In genomic region chr1:8705104-8705503, GRCh38 we compare ENCODE assay signal across 14 cellular contexts.
DNase-seq lines count a peak whose midpoint lies in the region; ATAC-seq, FAIRE-seq and TF ChIP-seq lines count a peak whose summit lies in the region.
"Had no signal": no experiment of that assay in that cellular context is flagged by ENCODE, and none has a peak within 500 bp of the region (broad histone marks: within the 10 kb centered on the region; RNA-seq: fewer than 3 reads in every experiment).

No MANE protein-coding gene starts in this region.

- no peak for TF ChIP-seq RAD21 in K562 (CRISPR knock-in tag; conservative IDR thresholded peaks at IDR 0.05 in 1 of 2, IDR thresholded peaks at IDR 0.05 in 1 of 2)

- H3K4me2 ChIP-seq in K562 (ENCODE audit: insufficient read depth, low read length) (no peak overlapping the region), parathyroid adenoma (ENCODE audit: low read length) (peak overlapping the region; percentile 49)

- no peak for ATAC-seq in K562
- no peak for ATAC-seq in sciatic nerve

- H3K79me2 ChIP-seq in K562 (ENCODE audit: control insufficient read depth, insufficient read depth, low read length) (peaks cover 41% of the 10 kb centered on the region), parathyroid adenoma (peaks cover 2% of the 10 kb centered on the region)

- TF ChIP-seq EP300 in K562 (IDR thresholded peaks at IDR 0.05; ENCODE audit: low read length): no peak

- POLR2A ChIA-PET in K562 (lab: Yijun Ruan, JAX): interaction anchor here (0.6 to 1.1 kb wide), 3 partner anchors 32 to 141 kb away, joined by 3 read pairs; no protein-coding TSS in a partner anchor

- H4K20me1 ChIP-seq in K562 (replicated peaks; ENCODE audit: control insufficient read depth, insufficient read depth, low read length): peaks cover 21% of the 10 kb centered on the region

- H3K9ac ChIP-seq in K562 (ENCODE audit: insufficient read depth in 1 of 2, low read depth in 2 of 2, low read length in 2 of 2): no peak overlapping the region
- no peak overlapping the region for H3K9ac ChIP-seq in parathyroid adenoma

- in situ Hi-C loops in K562 (cut with MboI): no loop called here

- no peaks in the 10 kb centered on the region for H3K9me3 ChIP-seq in K562 (replicated peaks; ENCODE audit: control insufficient read depth, insufficient read depth, low read depth, low read length)
- no peaks in the 10 kb centered on the region for H3K9me3 ChIP-seq in parathyroid adenoma (ENCODE audit: control insufficient read depth, low read length)

- no peak overlapping the region for H2AFZ ChIP-seq in K562 (ENCODE audit: low read depth, low read length)
- H2AFZ ChIP-seq in parathyroid adenoma: no peak overlapping the region

- CTCF ChIA-PET in K562 (lab: Yijun Ruan, JAX; ENCODE audit: low intra/inter-chr PET ratio): interaction anchor here (0.5 kb wide), 1 partner anchor 66 kb away, joined by 3 read pairs; no protein-coding TSS in a partner anchor

- no peaks in the 10 kb centered on the region for H3K9me1 ChIP-seq in K562 (ENCODE audit: control insufficient read depth, insufficient read depth, low read length)

- no peak for FAIRE-seq in K562 (lab: Jason Lieb, UNC)
- FAIRE-seq: GM12891 had no signal

- no peak for TF ChIP-seq CTCF in K562 (IDR thresholded peaks at IDR 0.05 in 2 of 3, conservative IDR thresholded peaks at IDR 0.05 in 1 of 3; ENCODE audit: insufficient read depth in 2 of 3, low read depth in 1 of 3, low read length in 3 of 3)
- no peak for TF ChIP-seq CTCF in parathyroid adenoma (IDR thresholded peaks at IDR 0.05)

- peaks cover 18 to 33% of the 10 kb centered on the region in 2 experiments for H3K4me1 ChIP-seq in K562 (replicated peaks in 1 of 2; ENCODE audit: control insufficient read depth in 2 of 2, insufficient read depth in 2 of 2, low read length in 2 of 2)
- H3K4me1 ChIP-seq in parathyroid adenoma: no peaks in the 10 kb centered on the region

- peak; percentile 66 for DNase-seq in ELF-1 (ENCODE audit: low read depth, low spot score)
- peak; percentile 88 for DNase-seq in NCI-H2029 treated with DMSO at 0.1 percent for 48 hours (lab: John Stamatoyannopoulos, UW)
- DNase-seq in K562 (ENCODE audit: extremely low read depth in 1 of 4, low spot score in 3 of 4): no peak
- DNase-seq in superior temporal gyrus (ENCODE audit: extremely low spot score): no peak
- DNase-seq in sciatic nerve (ENCODE audit: low spot score): no peak
- no peak for DNase-seq in hippocampal formation (lab: John Stamatoyannopoulos, UW)
- DNase-seq: activated CD4-positive, alpha-beta T cell treated with anti-CD3 and anti-CD28 coated beads for 1 hour; activated effector memory CD4-positive, alpha-beta T cell treated with Interleukin-2 at 50 U/mL for 16 hours; NCI-H1930; nucleus accumbens; SIG-M5 had no signal

- H3K27me3 ChIP-seq in K562 (ENCODE audit: control insufficient read depth in 2 of 2, insufficient read depth in 2 of 2, low read length in 2 of 2) (no peaks in the 10 kb centered on the region), parathyroid adenoma (ENCODE audit: control insufficient read depth, insufficient read depth, low read length) (no peaks in the 10 kb centered on the region)

- no TSS peak for BruUV-seq in K562 (replicated peaks; lab: Mats Ljungman, UMichigan)

- H3K4me3 ChIP-seq in K562 (no peak overlapping the region), parathyroid adenoma (ENCODE audit: low read depth, low read length) (peak overlapping the region; percentile 33)

- intact Hi-C loops in K562 (cut with micrococcal nuclease) (loop anchor here (10.0 kb wide), 1 partner anchor 280 kb away; no protein-coding TSS in a partner anchor), sciatic nerve (cut with DNase I) (no loop called here)

- H3K36me3 ChIP-seq in K562 (ENCODE audit: control insufficient read depth, insufficient read depth, low read length) (no peaks in the 10 kb centered on the region), parathyroid adenoma (ENCODE audit: control insufficient read depth, insufficient read depth, low read length) (no peaks in the 10 kb centered on the region)

- 59% methylated on average over 2 of the region's 2 CpGs for WGBS in K562 (ENCODE audit: insufficient coverage, low coverage, missing lambda C conversion rate)

- TF ChIP-seq POLR2A in K562 (conservative IDR thresholded peaks at IDR 0.05): no peak

- H3K27ac ChIP-seq in K562 (ENCODE audit: extremely low read depth, low read depth, low read length) (no peak overlapping the region), parathyroid adenoma (peak overlapping the region; percentile 42)
- H3K27ac ChIP-seq: HL-60 had no signal

TF ChIP-seq in K562, 482 proteins besides CTCF, POLR2A, EP300 and RAD21:
- TF ChIP-seq C11orf30 (IDR thresholded peaks at IDR 0.05; ENCODE audit: low read depth) (peak; percentile 12; the same call in 1 of the 2 replicates), ATF2 (CRISPR knock-in tag; IDR thresholded peaks at IDR 0.05) (no peak), DIDO1 (tag; IDR thresholded peaks at IDR 0.05; ENCODE audit: low read depth) (no peak), ZNF316 (IDR thresholded peaks at IDR 0.05) (peak; percentile 31; the same call in 1 of the 2 replicates)

Comparison
In these comparisons a context has a peak if more than half of its experiments do, and no peak if none do; other contexts are left out.
1. DNase-seq: peak in ELF-1 (single experiment) and NCI-H2029 treated with DMSO at 0.1 percent for 48 hours (single experiment); none in K562 (0 of 4), superior temporal gyrus (single experiment), sciatic nerve (single experiment) and hippocampal formation (0 of 2).